ENCODE assay signal across 8 cellular contexts in genomic region chr9:133701981-133702797, GRCh38. TPM values are rescaled to one million over a fixed set of nuclear protein-coding genes. Genes with fewer than 3 reads are reported as not detected.
A peak's percentile ranks its signal among the peaks of the same experiment; 100 is the strongest.
DNase-seq lines count a peak whose midpoint lies in the region; ATAC-seq, FAIRE-seq and TF ChIP-seq lines count a peak whose summit lies in the region.

No MANE protein-coding gene starts in this region.

- no peaks in the 10 kb centered on the region for H3K27me3 Mint-ChIP-seq in activated CD8-positive, alpha-beta T cell treated with anti-CD3 and anti-CD28 coated beads for 36 hours

- intact Hi-C loops in activated CD8-positive, alpha-beta T cell treated with anti-CD3 and anti-CD28 coated beads for 36 hours (cut with micrococcal nuclease), result no loop called here
- intact Hi-C loops in sigmoid colon (cut with DNase I), result no loop called here

- no peak overlapping the region for H3K9ac ChIP-seq in fibroblast of lung (ENCODE audit: insufficient read depth, low read length)

- CTCF ChIA-PET in activated CD8-positive, alpha-beta T cell treated with anti-CD3 and anti-CD28 coated beads for 36 hours (lab: Charles Lee), result interaction anchor here (0.9 to 1.6 kb wide), 5 partner anchors 19 to 464 kb away, joined by 3 to 7 read pairs (median 4); no protein-coding TSS in a partner anchor

- no peaks in the 10 kb centered on the region for H3K79me2 ChIP-seq in fibroblast of lung (ENCODE audit: control insufficient read depth, insufficient read depth, low read length)

- no peak overlapping the region for H3K27ac ChIP-seq in fibroblast of lung (ENCODE audit: insufficient read depth, low read length)
- no peak overlapping the region for H3K27ac ChIP-seq in sigmoid colon

- H4K20me1 ChIP-seq in fibroblast of lung (ENCODE audit: control insufficient read depth, extremely low read depth, insufficient read depth, low read length), result no peaks in the 10 kb centered on the region

- H3K27ac Mint-ChIP-seq in activated CD8-positive, alpha-beta T cell treated with anti-CD3 and anti-CD28 coated beads for 36 hours, result peak overlapping the region; percentile 90

- DNase-seq in Kasumi-1 (lab: John Stamatoyannopoulos, UW), result peak; percentile 5 to 27
- DNase-seq in activated CD8-positive, alpha-beta T cell treated with anti-CD3 and anti-CD28 coated beads for 36 hours, result peak; percentile 83
- DNase-seq in fibroblast of lung (ENCODE audit: low read depth in 2 of 2), result peak; percentile 42
- DNase-seq in sigmoid colon, result peak; percentile 73
- DNase-seq in H54 (ENCODE audit: insufficient read length, low spot score), result no peak
- DNase-seq in NCI-H69 (lab: John Stamatoyannopoulos, UW), result no peak
- DNase-seq in SW480 (ENCODE audit: low spot score), result no peak

- TF ChIP-seq POLR2A in sigmoid colon (IDR thresholded peaks at IDR 0.05) (no peak), H54 (IDR thresholded peaks at IDR 0.05; ENCODE audit: low read depth, low read length) (no peak)

- peaks cover 4% of the 10 kb centered on the region for H3K36me3 Mint-ChIP-seq in activated CD8-positive, alpha-beta T cell treated with anti-CD3 and anti-CD28 coated beads for 36 hours (ENCODE audit: low read depth)

- no peaks in the 10 kb centered on the region for H3K9me3 ChIP-seq in fibroblast of lung (ENCODE audit: control insufficient read depth, insufficient read depth, low read depth, low read length)
- no peaks in the 10 kb centered on the region for H3K9me3 ChIP-seq in sigmoid colon

- TF ChIP-seq CTCF in activated CD8-positive, alpha-beta T cell treated with anti-CD3 and anti-CD28 coated beads for 36 hours (IDR thresholded peaks at IDR 0.05), result no peak
- no peak for TF ChIP-seq CTCF in fibroblast of lung (conservative IDR thresholded peaks at IDR 0.05 in 1 of 2, IDR thresholded peaks at IDR 0.05 in 1 of 2; ENCODE audit: low read depth in 1 of 2, low read length in 2 of 2)
- no peak for TF ChIP-seq CTCF in sigmoid colon (IDR thresholded peaks at IDR 0.05)

- peaks cover 6% of the 10 kb centered on the region for H3K27me3 ChIP-seq in fibroblast of lung (ENCODE audit: control insufficient read depth, insufficient read depth, low read length)
- peaks cover 0 to 27% (median 9%) of the 10 kb centered on the region in 3 donors for H3K27me3 ChIP-seq in sigmoid colon

- no peak overlapping the region for H3K4me2 ChIP-seq in fibroblast of lung (ENCODE audit: extremely low read depth, insufficient read depth, low read length)

- H3K4me3 Mint-ChIP-seq in activated CD8-positive, alpha-beta T cell treated with anti-CD3 and anti-CD28 coated beads for 36 hours, result peak overlapping the region; percentile 84

- H3K4me1 ChIP-seq in fibroblast of lung (ENCODE audit: control insufficient read depth, extremely low read depth, insufficient read depth, low read length) (peaks cover 3% of the 10 kb centered on the region), sigmoid colon (peaks cover 0 to 15% (median 15%) of the 10 kb centered on the region in 4 donors)

- peak overlapping the region in 1 of 4 experiments; percentile 17 for H3K4me3 ChIP-seq in fibroblast of lung (replicated peaks in 1 of 4; ENCODE audit: control extremely low read depth in 1 of 4, insufficient read depth in 1 of 4, low read depth in 3 of 4, low read length in 4 of 4)
- peak overlapping the region; percentile 3 to 44 (median 31) for H3K4me3 ChIP-seq in sigmoid colon

- no peak overlapping the region for H2AFZ ChIP-seq in fibroblast of lung (ENCODE audit: low read length)

- H3K4me1 Mint-ChIP-seq in activated CD8-positive, alpha-beta T cell treated with anti-CD3 and anti-CD28 coated beads for 36 hours (ENCODE audit: low read depth), result peaks cover 44% of the 10 kb centered on the region

- ATAC-seq in activated CD8-positive, alpha-beta T cell treated with anti-CD3 and anti-CD28 coated beads for 36 hours, result peak; percentile 88
- ATAC-seq in HG03460 (IDR thresholded peaks at IDR 0.05; ENCODE audit: unreplicated experiment), result no peak

- no peak for TF ChIP-seq EP300 in sigmoid colon (IDR thresholded peaks at IDR 0.05)

- H3K36me3 ChIP-seq in fibroblast of lung (ENCODE audit: control insufficient read depth, insufficient read depth, low read length), result no peaks in the 10 kb centered on the region
- no peaks in the 10 kb centered on the region for H3K36me3 ChIP-seq in sigmoid colon

- no peak for FAIRE-seq in H54 (lab: Jason Lieb, UNC)

- peaks cover 3% of the 10 kb centered on the region for H3K9me3 Mint-ChIP-seq in activated CD8-positive, alpha-beta T cell treated with anti-CD3 and anti-CD28 coated beads for 36 hours

- POLR2A ChIA-PET in activated CD8-positive, alpha-beta T cell treated with anti-CD3 and anti-CD28 coated beads for 36 hours (lab: Charles Lee), result interaction anchor here (1.1 to 4.3 kb wide), 9 partner anchors 9 to 331 kb away, joined by 4 to 33 read pairs (median 6); no protein-coding TSS in a partner anchor

- 25 to 37% methylated on average over 39 of the region's 39 CpGs for WGBS in sigmoid colon, 2 donors

RNA-seq across cellular contexts. Expression of gene SARDH, which starts 36.0 kb away (rescaled TPM):
- total RNA-seq in activated CD8-positive, alpha-beta T cell treated with anti-CD3 and anti-CD28 coated beads for 36 hours, result 1 to 10 TPM; 5.5 to 5.6 TPM
- total RNA-seq in fibroblast of lung, result 4.8 and 9.0 TPM in 2 replicates
- 0.49 and 2.5 TPM in 2 replicates for polyA plus RNA-seq in fibroblast of lung
- 0.93 and 4.8 TPM in 2 replicates for polyA plus RNA-seq in fibroblast of lung (2012)
- 1.6 and 3.8 TPM in 2 replicates for polyA minus RNA-seq in fibroblast of lung (ENCODE audit: low replicate concordance)
- total RNA-seq in sigmoid colon, result 1 to 10 TPM in 3 of 4 donors, under 1 TPM in 1; 0.49 to 3.0 (median 2.4) TPM
- polyA plus RNA-seq in sigmoid colon, result 1 to 10 TPM in 1 of 3 donors, under 1 TPM in 1, not detected in 1; 0.60 to 2.1 TPM

Comparison
In these comparisons a context has a peak if more than half of its experiments do, and no peak if none do; other contexts are left out.
1. DNase-seq: peak in Kasumi-1 (2 of 2), activated CD8-positive, alpha-beta T cell treated with anti-CD3 and anti-CD28 coated beads for 36 hours (single experiment), fibroblast of lung (2 of 2) and sigmoid colon (single experiment); none in H54 (single experiment), NCI-H69 (single experiment) and SW480 (single experiment).